20 cellular contexts compared by ENCODE assay signal in genomic region chr4:68326146-68326545, GRCh38. TPM values are rescaled to one million over a fixed set of nuclear protein-coding genes. Genes with fewer than 3 reads are reported as not detected.
DNase-seq lines count a peak whose midpoint lies in the region; ATAC-seq and TF ChIP-seq lines count a peak whose summit lies in the region.
"Had no signal": no experiment of that assay in that cellular context is flagged by ENCODE, and none has a peak within 500 bp of the region (broad histone marks: within the 10 kb centered on the region; RNA-seq: fewer than 3 reads in every experiment).

No MANE protein-coding gene starts in this region.

- peaks cover 84% of the 10 kb centered on the region for H3K36me3 Mint-ChIP-seq in WTC11

- H3K27me3 ChIP-seq in HUES64 (ENCODE audit: insufficient read depth, low read length) = no peaks in the 10 kb centered on the region
- H3K27me3 ChIP-seq in esophagus squamous epithelium = no peaks in the 10 kb centered on the region

- H3K4me3 ChIP-seq in AG10803 (ENCODE audit: low read length) (no peak overlapping the region), HUES64 (ENCODE audit: low read length) (no peak overlapping the region), esophagus squamous epithelium (no peak overlapping the region)

- 100% methylated on average over 1 of the region's 1 CpG for whole genome bisulfite sequencing in HUES64
- WGBS in esophagus squamous epithelium, 2 donors = 70 to 92% methylated on average over 1 of the region's 1 CpG

- no peaks in the 10 kb centered on the region for H3K9me3 Mint-ChIP-seq in WTC11

- H3K4me1 Mint-ChIP-seq in WTC11 = no peaks in the 10 kb centered on the region

- CTCF ChIA-PET in WTC11 (lab: Charles Lee) = interaction anchor here (0.5 kb wide), 1 partner anchor 87 kb away, joined by 3 read pairs; no protein-coding TSS in a partner anchor

- H3K27ac Mint-ChIP-seq in WTC11 = peak overlapping the region; percentile 50

- TF ChIP-seq POLR2A in esophagus squamous epithelium (IDR thresholded peaks at IDR 0.05) = no peak

- POLR2A ChIA-PET in WTC11 (lab: Charles Lee) = no interaction called here

- H3K4me3 Mint-ChIP-seq in WTC11 = no peak overlapping the region

- no peaks in the 10 kb centered on the region for H3K27me3 Mint-ChIP-seq in WTC11 (ENCODE audit: low read depth)

- H3K36me3 ChIP-seq in HUES64 (ENCODE audit: insufficient read depth, low read length) = peaks cover 96% of the 10 kb centered on the region
- peaks cover 10 to 100% (median 29%) of the 10 kb centered on the region in 3 donors for H3K36me3 ChIP-seq in esophagus squamous epithelium

- H3K27ac ChIP-seq in HUES64 (ENCODE audit: low read depth, low read length) (0 out of 2 replicates have a peak overlapping the region, but pooled peaks have one; percentile 26), esophagus squamous epithelium (no peak overlapping the region)
- H3K27ac ChIP-seq: KMS-11 had no signal

- intact Hi-C loops in esophagus squamous epithelium (cut with DNase I) = no loop called here

- DNase-seq in AG10803 (ENCODE audit: low read depth) (peak; percentile 15), WTC11 (ENCODE audit: low spot score) (no peak), fibroblast of gingiva (ENCODE audit: low read depth) (peak; percentile 14), D341Med (ENCODE audit: low spot score) (no peak), NK-92 (lab: John Stamatoyannopoulos, UW; ENCODE audit: unreplicated experiment) (no peak), esophagus squamous epithelium (lab: John Stamatoyannopoulos, UW) (no peak), NCI-H1694 treated with DMSO at 0.1 percent for 48 hours (lab: John Stamatoyannopoulos, UW) (no peak)
- DNase-seq: DMS79 treated with DMSO at 0.1 percent for 48 hours, GF-D8, GOT3, MM.1S, NCI-H1105 treated with DMSO at 0.1 percent for 48 hours, NCI-H187 treated with DMSO at 0.1 percent for 48 hours, NCI-H2171, NCI-H82, SHP77 had no signal

- ATAC-seq in WTC11 = no peak
- ATAC-seq: HepG2, Panc1 had no signal

- no peak for TF ChIP-seq CTCF in AG10803 (conservative IDR thresholded peaks at IDR 0.05; ENCODE audit: low read length)
- TF ChIP-seq CTCF in WTC11 (IDR thresholded peaks at IDR 0.05) = no peak
- TF ChIP-seq CTCF in esophagus squamous epithelium (IDR thresholded peaks at IDR 0.05) = no peak

- H3K4me1 ChIP-seq in HUES64 (ENCODE audit: insufficient read depth, low read length) = no peaks in the 10 kb centered on the region
- no peaks in the 10 kb centered on the region for H3K4me1 ChIP-seq in esophagus squamous epithelium

- no peak overlapping the region for H3K9ac ChIP-seq in HUES64 (ENCODE audit: low read depth, low read length)
- H3K9ac ChIP-seq: KMS-11 had no signal

- H3K9me3 ChIP-seq in HUES64 (ENCODE audit: insufficient read depth, low read depth, low read length) = no peaks in the 10 kb centered on the region
- H3K9me3 ChIP-seq in esophagus squamous epithelium = no peaks in the 10 kb centered on the region

TF ChIP-seq in WTC11, 78 proteins besides CTCF, POLR2A, EP300 and RAD21:
- no peak for TF ChIP-seq RORB (CRISPR knock-in tag; IDR thresholded peaks at IDR 0.05)
- no peak for TF ChIP-seq ATF3 (CRISPR knock-in tag; conservative IDR thresholded peaks at IDR 0.05)
- no peak for TF ChIP-seq ZNF138 (CRISPR knock-in tag; conservative IDR thresholded peaks at IDR 0.05)
- TF ChIP-seq ZNF671 (CRISPR knock-in tag; IDR thresholded peaks at IDR 0.05) = no peak
- TF ChIP-seq RELA (CRISPR knock-in tag; IDR thresholded peaks at IDR 0.05; ENCODE audit: borderline replicate concordance) = no peak
- TF ChIP-seq ERG (CRISPR knock-in tag; IDR thresholded peaks at IDR 0.05) = no peak
- no peak for TF ChIP-seq ZNF423 (CRISPR knock-in tag; IDR thresholded peaks at IDR 0.05)
- no peak for TF ChIP-seq TEAD1 (CRISPR knock-in tag; IDR thresholded peaks at IDR 0.05)
- no peak for TF ChIP-seq ARID4B (CRISPR knock-in tag; IDR thresholded peaks at IDR 0.05; ENCODE audit: borderline replicate concordance)

RNA-seq across cellular contexts. Expression of gene YTHDC1, which starts 23.7 kb away (rescaled TPM):
- polyA plus RNA-seq in HUES64 (2013, experiment 1 of 2) = 68.3 TPM
- polyA plus RNA-seq in HUES64 (2013, experiment 2 of 2) = 72.9 TPM
- total RNA-seq in WTC11 (2021) = 103 to 118 TPM (median 109 TPM) in 3 replicates
- 10 to 100 TPM; 36.1 to 79.9 (median 50.7) TPM for total RNA-seq in esophagus squamous epithelium

Comparison
In these comparisons a context has a peak if more than half of its experiments do, and no peak if none do; other contexts are left out.
1. DNase-seq: peak in AG10803 (single experiment) and fibroblast of gingiva (single experiment); none in WTC11 (single experiment), D341Med (single experiment), NK-92 (single experiment), esophagus squamous epithelium (single experiment) and NCI-H1694 treated with DMSO at 0.1 percent for 48 hours (single experiment).